Comparison of ENCODE assay signal across 12 cellular contexts in genomic region chr7:57868771-57869483, GRCh38.
A peak's percentile ranks its signal among the peaks of the same experiment; 100 is the strongest.
DNase-seq lines count a peak whose midpoint lies in the region; ATAC-seq and TF ChIP-seq lines count a peak whose summit lies in the region.
"Had no signal": no experiment of that assay in that cellular context is flagged by ENCODE, and none has a peak within 500 bp of the region (broad histone marks: within the 10 kb centered on the region; RNA-seq: fewer than 3 reads in every experiment).

No MANE protein-coding gene starts in this region.

- H4K8ac ChIP-seq in mesenchymal stem cell (ENCODE audit: low read length), result no peak overlapping the region

- H3K4ac ChIP-seq in mesenchymal stem cell (ENCODE audit: low read depth in 1 of 2, low read length in 2 of 2), result no peak overlapping the region

- WGBS in esophagus muscularis mucosa, result 15% methylated on average over 58 of the region's 66 CpGs
- 98% methylated on average over 66 of the region's 66 CpGs for WGBS in mesenchymal stem cell

- H3K4me3 Mint-ChIP-seq in Caco-2 (ENCODE audit: unreplicated experiment), result no peak overlapping the region

- no peak overlapping the region for H2BK5ac ChIP-seq in mesenchymal stem cell (ENCODE audit: low read depth, low read length, poor library complexity, severe bottlenecking)

- no peak overlapping the region for H3K23ac ChIP-seq in mesenchymal stem cell (ENCODE audit: low read length in 2 of 2)

- no peak overlapping the region for H2AFZ ChIP-seq in mesenchymal stem cell (ENCODE audit: low read depth, low read length)

- H3K27me3 ChIP-seq in esophagus muscularis mucosa, result peaks cover 0 to 46% (median 17%) of the 10 kb centered on the region in 4 donors
- H3K27me3 ChIP-seq in rectal smooth muscle tissue (ENCODE audit: control insufficient read depth, insufficient read depth, low read length), result peaks cover 3% of the 10 kb centered on the region
- H3K27me3 ChIP-seq in mesenchymal stem cell (ENCODE audit: control insufficient read depth in 1 of 2, insufficient read depth in 1 of 2, low read length in 2 of 2), result peaks cover 0 to 4% of the 10 kb centered on the region in 2 experiments
- no peaks in the 10 kb centered on the region for H3K27me3 ChIP-seq in Caco-2 (replicated peaks; ENCODE audit: control insufficient read depth, insufficient read depth, low read length)

- peak; percentile 43 for DNase-seq in ELF-1 (ENCODE audit: low read depth, low spot score)
- DNase-seq in NCI-H1105 (lab: John Stamatoyannopoulos, UW), result peak; percentile 78
- DNase-seq in esophagus muscularis mucosa (ENCODE audit: extremely low spot score), result no peak
- DNase-seq in pons (ENCODE audit: low spot score), result no peak
- no peak for DNase-seq in mesenchymal stem cell
- DNase-seq in Caco-2, result no peak
- DNase-seq: DND-41, MM.1S, WERI-Rb-1 had no signal

- H3K27ac ChIP-seq in esophagus muscularis mucosa (replicated peaks in 1 of 4) (no peak overlapping the region), rectal smooth muscle tissue (ENCODE audit: low read depth, low read length) (no peak overlapping the region), mesenchymal stem cell (ENCODE audit: low read length, poor library complexity, severe bottlenecking) (no peak overlapping the region)
- H3K27ac ChIP-seq: neutrophil, WERI-Rb-1 had no signal

- H3K4me1 ChIP-seq in esophagus muscularis mucosa (peaks cover 0 to 17% (median 17%) of the 10 kb centered on the region in 4 donors), rectal smooth muscle tissue (ENCODE audit: control insufficient read depth, insufficient read depth, low read length) (no peaks in the 10 kb centered on the region), mesenchymal stem cell (ENCODE audit: control insufficient read depth, insufficient read depth, low read depth, low read length) (no peaks in the 10 kb centered on the region), Caco-2 (no peaks in the 10 kb centered on the region)

- CTCF ChIA-PET in Caco-2 (lab: Charles Lee), result no interaction called here

- H2AK5ac ChIP-seq in mesenchymal stem cell (ENCODE audit: low read length, severe bottlenecking), result no peak overlapping the region

- no peak for ATAC-seq in GM19023 (IDR thresholded peaks at IDR 0.05; ENCODE audit: unreplicated experiment)

- no TSS peak for BruUV-seq in Caco-2 (replicated peaks; lab: Mats Ljungman, UMichigan)

- H3K79me1 ChIP-seq in mesenchymal stem cell (replicated peaks; ENCODE audit: low read length, poor library complexity, severe bottlenecking), result no peaks in the 10 kb centered on the region

- no peak overlapping the region for H2BK12ac ChIP-seq in mesenchymal stem cell (ENCODE audit: low read length in 2 of 2)

- H3K36me3 ChIP-seq in esophagus muscularis mucosa, result no peaks in the 10 kb centered on the region
- H3K36me3 ChIP-seq in rectal smooth muscle tissue (ENCODE audit: control insufficient read depth, insufficient read depth, low read length), result no peaks in the 10 kb centered on the region
- H3K36me3 ChIP-seq in mesenchymal stem cell (ENCODE audit: control insufficient read depth in 1 of 2, insufficient read depth in 2 of 2, low read depth in 1 of 2, low read length in 2 of 2), result no peaks in the 10 kb centered on the region
- no peaks in the 10 kb centered on the region for H3K36me3 ChIP-seq in Caco-2 (ENCODE audit: control insufficient read depth, insufficient read depth, low read length)
- H3K36me3 ChIP-seq: neutrophil, WERI-Rb-1 had no signal

- H3K4me3 ChIP-seq in esophagus muscularis mucosa, result peak overlapping the region; percentile 38 to 54 (median 51)
- H3K4me3 ChIP-seq in rectal smooth muscle tissue (ENCODE audit: low read length), result peak overlapping the region; percentile 44
- H3K4me3 ChIP-seq in mesenchymal stem cell (ENCODE audit: insufficient read depth in 1 of 2, low read depth in 1 of 2, low read length in 2 of 2), result no peak overlapping the region
- no peak overlapping the region for H3K4me3 ChIP-seq in Caco-2 (ENCODE audit: low read depth, low read length)

- H3K4me2 ChIP-seq in mesenchymal stem cell (ENCODE audit: low read length, poor library complexity, severe bottlenecking), result no peak overlapping the region

- TF ChIP-seq POLR2A in esophagus muscularis mucosa (IDR thresholded peaks at IDR 0.05; ENCODE audit: low read depth), result no peak

- peaks cover 0 to 9% (median 3%) of the 10 kb centered on the region in 4 donors for H3K9me3 ChIP-seq in esophagus muscularis mucosa
- no peaks in the 10 kb centered on the region for H3K9me3 ChIP-seq in mesenchymal stem cell (ENCODE audit: control insufficient read depth, low read length)
- no peaks in the 10 kb centered on the region for H3K9me3 ChIP-seq in Caco-2
- H3K9me3 ChIP-seq: neutrophil had no signal

- TF ChIP-seq CTCF in esophagus muscularis mucosa (IDR thresholded peaks at IDR 0.05), result no peak
- TF ChIP-seq CTCF in Caco-2 (IDR thresholded peaks at IDR 0.05; ENCODE audit: insufficient read depth in 1 of 2, low read depth in 1 of 2, low read length in 1 of 2, severe bottlenecking in 1 of 2, unreplicated experiment in 1 of 2), result no peak

- no peak for TF ChIP-seq EP300 in esophagus muscularis mucosa (IDR thresholded peaks at IDR 0.05)

- intact Hi-C loops in esophagus muscularis mucosa (cut with DNase I) (no loop called here), Caco-2 (cut with micrococcal nuclease; ENCODE audit: unreplicated experiment) (no loop called here)

- H3K9ac ChIP-seq in rectal smooth muscle tissue (ENCODE audit: low read length), result no peak overlapping the region
- no peak overlapping the region for H3K9ac ChIP-seq in mesenchymal stem cell (ENCODE audit: low read length)

- H3K27ac Mint-ChIP-seq in Caco-2 (ENCODE audit: unreplicated experiment), result no peak overlapping the region

- H3K9me3 Mint-ChIP-seq in Caco-2 (ENCODE audit: unreplicated experiment), result peaks cover 11% of the 10 kb centered on the region

- no peaks in the 10 kb centered on the region for H3K27me3 Mint-ChIP-seq in Caco-2 (ENCODE audit: insufficient read depth, unreplicated experiment)

- no peak overlapping the region for H3K18ac ChIP-seq in mesenchymal stem cell (ENCODE audit: low read depth in 1 of 2, low read length in 2 of 2)

- H3K36me3 Mint-ChIP-seq in Caco-2 (ENCODE audit: insufficient read depth, unreplicated experiment), result no peaks in the 10 kb centered on the region

- POLR2A ChIA-PET in Caco-2 (lab: Charles Lee), result no interaction called here

- no peak overlapping the region for H3K14ac ChIP-seq in mesenchymal stem cell (ENCODE audit: low read length in 2 of 2)

- no peak overlapping the region for H2BK15ac ChIP-seq in mesenchymal stem cell (ENCODE audit: low read depth, poor library complexity, severe bottlenecking)

- H4K91ac ChIP-seq in mesenchymal stem cell (ENCODE audit: low read length), result no peak overlapping the region

- H2BK120ac ChIP-seq in mesenchymal stem cell (ENCODE audit: low read depth, low read length), result no peak overlapping the region

- H3K4me1 Mint-ChIP-seq in Caco-2 (ENCODE audit: low read depth, unreplicated experiment), result no peaks in the 10 kb centered on the region

Comparison
In these comparisons a context has a peak if more than half of its experiments do, and no peak if none do; other contexts are left out.
1. DNase-seq: peak in ELF-1 (single experiment) and NCI-H1105 (single experiment); none in esophagus muscularis mucosa (single experiment), pons (single experiment), mesenchymal stem cell (single experiment) and Caco-2 (0 of 2).
2. H3K4me3 ChIP-seq: peak in esophagus muscularis mucosa (4 of 4) and rectal smooth muscle tissue (single experiment); none in mesenchymal stem cell (0 of 2) and Caco-2 (single experiment).